Comparison of ENCODE assay signal across 9 cellular contexts in the genomic region with DNA sequence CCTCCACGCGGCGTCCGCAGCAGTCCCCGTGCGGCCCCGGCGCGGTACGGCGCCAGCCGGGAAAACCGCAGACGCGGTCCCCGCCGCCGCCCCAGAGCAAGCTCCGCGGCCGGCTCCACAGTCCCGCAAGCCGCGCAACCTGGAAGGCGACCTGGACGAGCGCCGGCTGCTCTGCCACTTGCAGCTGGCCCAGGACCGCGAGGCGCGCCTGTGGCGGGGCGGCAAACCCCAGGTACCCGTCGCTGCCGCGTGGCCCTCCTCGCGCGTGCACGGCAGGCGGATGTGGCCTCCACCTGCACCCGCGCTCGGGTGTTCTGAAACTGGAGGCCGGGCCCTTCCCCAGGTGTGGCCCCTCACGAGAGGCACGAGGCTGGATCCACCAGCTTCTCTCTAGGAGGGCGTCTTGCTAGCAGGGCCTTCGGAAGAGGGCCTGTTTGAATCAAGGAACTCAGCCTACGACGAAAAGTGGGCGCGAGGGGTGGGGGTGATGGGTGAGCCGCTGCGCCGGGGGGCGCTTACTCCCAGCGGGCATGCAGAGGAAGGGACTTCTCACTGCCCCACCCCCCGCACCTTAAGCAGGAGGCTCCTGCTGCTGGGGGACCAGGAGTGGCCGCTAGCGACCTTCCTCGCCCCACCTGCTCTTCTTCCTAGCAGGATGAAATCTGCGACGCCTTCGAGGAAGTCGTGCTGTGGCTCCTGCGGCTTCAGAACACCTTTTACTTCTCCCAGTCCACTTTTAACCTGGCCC. TPM values are rescaled to one million over a fixed set of nuclear protein-coding genes. Genes with fewer than 3 reads are reported as not detected.
DNase-seq lines count a peak whose midpoint lies in the region; ATAC-seq and TF ChIP-seq lines count a peak whose summit lies in the region.
"Had no signal": no experiment of that assay in that cellular context is flagged by ENCODE, and none has a peak within 500 bp of the region (broad histone marks: within the 10 kb centered on the region; RNA-seq: fewer than 3 reads in every experiment).

No MANE protein-coding gene starts in this region.

- DNase-seq in activated CD4-positive, alpha-beta T cell treated with anti-CD3 and anti-CD28 coated beads for 48 hours, result peak; percentile 59
- peak; percentile 42 to 50 for DNase-seq in erythroblast (lab: John Stamatoyannopoulos, UW)
- DNase-seq in SKM-1 (lab: John Stamatoyannopoulos, UW; ENCODE audit: unreplicated experiment), result no peak
- no peak for DNase-seq in occipital lobe (lab: John Stamatoyannopoulos, UW)
- DNase-seq in Ammon's horn (ENCODE audit: low spot score), result no peak
- no peak for DNase-seq in MV-4-11 (lab: John Stamatoyannopoulos, UW)

- H3K27ac ChIP-seq in skin epidermis, result peak overlapping the region in 6 of 21 experiments; percentile 7 to 70 (median 58)
- H3K27ac ChIP-seq: epithelial cell of prostate had no signal

- peak overlapping the region; percentile 16 to 46 (median 39) for H3K4me3 ChIP-seq in skin epidermis

- no peak for TF ChIP-seq POLR2A in erythroblast (IDR thresholded peaks at IDR 0.05; ENCODE audit: low read length)

- ATAC-seq in GM18867 (IDR thresholded peaks at IDR 0.05; ENCODE audit: unreplicated experiment), result peak; percentile 17

RNA-seq across cellular contexts. Expression of a gene that starts 0.6 kb away (rescaled TPM):
- 0.16 TPM for total RNA-seq in occipital lobe

RNA-seq across cellular contexts. Expression of a gene that starts 10.5 kb away (rescaled TPM):
- 76.7 TPM for total RNA-seq in occipital lobe

RNA-seq across cellular contexts. Expression of a gene that starts 29.2 kb away (rescaled TPM):
- total RNA-seq in occipital lobe, result 29.5 TPM

Comparison
In these comparisons a context has a peak if more than half of its experiments do, and no peak if none do; other contexts are left out.
1. DNase-seq: peak in activated CD4-positive, alpha-beta T cell treated with anti-CD3 and anti-CD28 coated beads for 48 hours (single experiment) and erythroblast (2 of 2); none in SKM-1 (single experiment), occipital lobe (single experiment), Ammon's horn (single experiment) and MV-4-11 (single experiment).